ENCODE assay signal across 1 cellular context in the genomic region with DNA sequence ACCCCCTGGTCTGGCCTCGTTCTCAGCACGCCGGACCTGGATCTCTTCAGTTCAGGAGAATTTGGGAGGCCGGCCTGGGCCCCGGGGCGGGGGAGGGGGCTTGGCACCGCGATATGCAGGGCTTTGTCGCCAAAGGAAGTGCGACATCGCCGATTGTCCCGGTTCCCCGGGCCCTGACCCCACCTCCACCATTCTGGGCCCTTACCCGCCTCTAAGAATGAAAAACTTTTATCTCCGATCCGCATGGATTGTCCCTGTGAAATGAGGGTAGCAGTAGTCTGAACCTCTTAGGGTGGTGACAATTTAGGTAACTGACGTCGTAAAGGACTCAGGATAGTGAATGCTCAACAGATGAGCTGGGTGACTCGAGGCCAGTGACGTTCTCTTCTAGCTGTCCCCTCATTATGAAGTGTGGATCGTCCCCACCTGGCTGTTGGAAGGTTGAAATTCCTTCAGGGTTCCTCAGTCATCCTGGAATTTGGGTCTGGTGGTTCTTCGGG.
A peak's percentile ranks its signal among the peaks of the same experiment; 100 is the strongest.
TF ChIP-seq lines count a peak whose summit lies in the region.

No MANE protein-coding gene starts in this region.

TF ChIP-seq in HEK293, 187 proteins besides CTCF, POLR2A, EP300 and RAD21 (continued from another document):
- TF ChIP-seq ZNF366 (tag by site-specific recombination; conservative IDR thresholded peaks at IDR 0.05) (no peak), ZNF157 (tag by site-specific recombination; IDR thresholded peaks at IDR 0.05) (no peak), ZNF184 (tag by site-specific recombination; IDR thresholded peaks at IDR 0.05) (no peak), WT1 (tag by site-specific recombination; IDR thresholded peaks at IDR 0.05) (no peak), ZBTB20 (tag by site-specific recombination; IDR thresholded peaks at IDR 0.05) (peak; percentile 66; the same call in 1 of the 2 replicates), ZNF548 (tag by site-specific recombination; IDR thresholded peaks at IDR 0.05) (no peak), HOXC10 (CRISPR knock-in tag; IDR thresholded peaks at IDR 0.05) (no peak), ZNF16 (tag by site-specific recombination; IDR thresholded peaks at IDR 0.05; ENCODE audit: low read depth) (no peak), FEZF1 (tag by site-specific recombination; IDR thresholded peaks at IDR 0.05) (no peak), ZNF768 (tag by site-specific recombination; IDR thresholded peaks at IDR 0.05) (no peak)
- TF ChIP-seq, protein P1, sequence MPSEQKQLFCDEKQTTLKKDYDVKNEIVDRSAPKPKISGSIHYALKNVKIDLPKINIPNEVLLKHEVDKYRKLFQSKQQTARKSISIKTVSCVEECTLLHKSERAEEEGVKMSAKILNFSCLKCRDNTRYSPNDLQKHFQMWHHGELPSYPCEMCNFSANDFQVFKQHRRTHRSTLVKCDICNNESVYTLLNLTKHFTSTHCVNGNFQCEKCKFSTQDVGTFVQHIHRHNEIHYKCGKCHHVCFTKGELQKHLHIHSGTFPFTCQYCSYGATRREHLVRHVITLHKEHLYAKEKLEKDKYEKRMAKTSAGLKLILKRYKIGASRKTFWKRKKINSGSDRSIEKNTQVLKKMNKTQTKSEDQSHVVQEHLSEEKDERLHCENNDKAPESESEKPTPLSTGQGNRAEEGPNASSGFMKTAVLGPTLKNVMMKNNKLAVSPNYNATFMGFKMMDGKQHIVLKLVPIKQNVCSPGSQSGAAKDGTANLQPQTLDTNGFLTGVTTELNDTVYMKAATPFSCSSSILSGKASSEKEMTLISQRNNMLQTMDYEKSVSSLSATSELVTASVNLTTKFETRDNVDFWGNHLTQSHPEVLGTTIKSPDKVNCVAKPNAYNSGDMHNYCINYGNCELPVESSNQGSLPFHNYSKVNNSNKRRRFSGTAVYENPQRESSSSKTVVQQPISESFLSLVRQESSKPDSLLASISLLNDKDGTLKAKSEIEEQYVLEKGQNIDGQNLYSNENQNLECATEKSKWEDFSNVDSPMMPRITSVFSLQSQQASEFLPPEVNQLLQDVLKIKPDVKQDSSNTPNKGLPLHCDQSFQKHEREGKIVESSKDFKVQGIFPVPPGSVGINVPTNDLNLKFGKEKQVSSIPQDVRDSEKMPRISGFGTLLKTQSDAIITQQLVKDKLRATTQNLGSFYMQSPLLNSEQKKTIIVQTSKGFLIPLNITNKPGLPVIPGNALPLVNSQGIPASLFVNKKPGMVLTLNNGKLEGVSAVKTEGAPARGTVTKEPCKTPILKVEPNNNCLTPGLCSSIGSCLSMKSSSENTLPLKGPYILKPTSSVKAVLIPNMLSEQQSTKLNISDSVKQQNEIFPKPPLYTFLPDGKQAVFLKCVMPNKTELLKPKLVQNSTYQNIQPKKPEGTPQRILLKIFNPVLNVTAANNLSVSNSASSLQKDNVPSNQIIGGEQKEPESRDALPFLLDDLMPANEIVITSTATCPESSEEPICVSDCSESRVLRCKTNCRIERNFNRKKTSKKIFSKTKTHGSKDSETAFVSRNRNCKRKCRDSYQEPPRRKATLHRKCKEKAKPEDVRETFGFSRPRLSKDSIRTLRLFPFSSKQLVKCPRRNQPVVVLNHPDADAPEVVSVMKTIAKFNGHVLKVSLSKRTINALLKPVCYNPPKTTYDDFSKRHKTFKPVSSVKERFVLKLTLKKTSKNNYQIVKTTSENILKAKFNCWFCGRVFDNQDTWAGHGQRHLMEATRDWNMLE (tag by site-specific recombination; conservative IDR thresholded peaks at IDR 0.05; ENCODE audit: low read depth): no peak
